Comparison of ENCODE assay signal across 11 cellular contexts in genomic region chr10:61933857-61934559, GRCh38. TPM values are rescaled to one million over a fixed set of nuclear protein-coding genes. Genes with fewer than 3 reads are reported as not detected.
DNase-seq lines count a peak whose midpoint lies in the region; ATAC-seq lines count a peak whose summit lies in the region.
"Had no signal": no experiment of that assay in that cellular context is flagged by ENCODE, and none has a peak within 500 bp of the region (broad histone marks: within the 10 kb centered on the region; RNA-seq: fewer than 3 reads in every experiment).

No MANE protein-coding gene starts in this region.

- H3K27me3 Mint-ChIP-seq in activated CD4-positive, alpha-beta T cell treated with anti-CD3 and anti-CD28 coated beads, Interleukin-2, amount 10 ng/mL, durations not matched to agents 24 days and 14 days: no peaks in the 10 kb centered on the region
- no peaks in the 10 kb centered on the region for H3K27me3 Mint-ChIP-seq in activated CD4-positive, alpha-beta memory T cell treated with anti-CD3 and anti-CD28 coated beads for 36 hours
- no peaks in the 10 kb centered on the region for H3K27me3 Mint-ChIP-seq in stimulated activated memory B cell treated with anti-CD40 and anti-IgM and Interleukin-4, amounts not matched to agents 10 μg/mL and 1 μg/mL and 100 μg/mL, for 72 hours

- H3K9me3 Mint-ChIP-seq in activated CD4-positive, alpha-beta T cell treated with anti-CD3 and anti-CD28 coated beads, Interleukin-2, amount 10 ng/mL, durations not matched to agents 24 days and 14 days: peaks cover 15% of the 10 kb centered on the region
- H3K9me3 Mint-ChIP-seq in activated CD4-positive, alpha-beta memory T cell treated with anti-CD3 and anti-CD28 coated beads for 36 hours: peaks cover 2% of the 10 kb centered on the region
- H3K9me3 Mint-ChIP-seq in stimulated activated memory B cell treated with anti-CD40 and anti-IgM and Interleukin-4, amounts not matched to agents 10 μg/mL and 1 μg/mL and 100 μg/mL, for 72 hours: peaks cover 3% of the 10 kb centered on the region

- H3K36me3 Mint-ChIP-seq in activated CD4-positive, alpha-beta T cell treated with anti-CD3 and anti-CD28 coated beads, Interleukin-2, amount 10 ng/mL, durations not matched to agents 24 days and 14 days (ENCODE audit: low read depth): peaks cover 49% of the 10 kb centered on the region
- peaks cover 48% of the 10 kb centered on the region for H3K36me3 Mint-ChIP-seq in activated CD4-positive, alpha-beta memory T cell treated with anti-CD3 and anti-CD28 coated beads for 36 hours
- H3K36me3 Mint-ChIP-seq in stimulated activated memory B cell treated with anti-CD40 and anti-IgM and Interleukin-4, amounts not matched to agents 10 μg/mL and 1 μg/mL and 100 μg/mL, for 72 hours: peaks cover 57% of the 10 kb centered on the region

- CTCF ChIA-PET in activated CD4-positive, alpha-beta memory T cell treated with anti-CD3 and anti-CD28 coated beads for 36 hours (lab: Charles Lee): interaction anchor here (1.1 to 1.9 kb wide), 5 partner anchors 18 to 330 kb away, joined by 3 to 9 read pairs (median 4); no protein-coding TSS in a partner anchor

- peaks cover 68% of the 10 kb centered on the region for H3K4me1 Mint-ChIP-seq in activated CD4-positive, alpha-beta T cell treated with anti-CD3 and anti-CD28 coated beads, Interleukin-2, amount 10 ng/mL, durations not matched to agents 24 days and 14 days
- peaks cover 82% of the 10 kb centered on the region for H3K4me1 Mint-ChIP-seq in activated CD4-positive, alpha-beta memory T cell treated with anti-CD3 and anti-CD28 coated beads for 36 hours (ENCODE audit: low read depth)
- H3K4me1 Mint-ChIP-seq in stimulated activated memory B cell treated with anti-CD40 and anti-IgM and Interleukin-4, amounts not matched to agents 10 μg/mL and 1 μg/mL and 100 μg/mL, for 72 hours: peaks cover 58% of the 10 kb centered on the region

- POLR2A ChIA-PET in activated CD4-positive, alpha-beta memory T cell treated with anti-CD3 and anti-CD28 coated beads for 36 hours (lab: Charles Lee): interaction anchor here (0.6 to 4.0 kb wide), 12 partner anchors 9 to 117 kb away, joined by 3 to 20 read pairs (median 4); no protein-coding TSS in a partner anchor

- peak overlapping the region; percentile 89 for H3K27ac Mint-ChIP-seq in activated CD4-positive, alpha-beta T cell treated with anti-CD3 and anti-CD28 coated beads, Interleukin-2, amount 10 ng/mL, durations not matched to agents 24 days and 14 days
- peak overlapping the region; percentile 87 for H3K27ac Mint-ChIP-seq in activated CD4-positive, alpha-beta memory T cell treated with anti-CD3 and anti-CD28 coated beads for 36 hours
- H3K27ac Mint-ChIP-seq in stimulated activated memory B cell treated with anti-CD40 and anti-IgM and Interleukin-4, amounts not matched to agents 10 μg/mL and 1 μg/mL and 100 μg/mL, for 72 hours: peak overlapping the region; percentile 43

- intact Hi-C loops in activated CD4-positive, alpha-beta T cell treated with anti-CD3 and anti-CD28 coated beads, Interleukin-2, amount 10 ng/mL, durations not matched to agents 24 days and 14 days (cut with micrococcal nuclease): no loop called here
- intact Hi-C loops in activated CD4-positive, alpha-beta memory T cell treated with anti-CD3 and anti-CD28 coated beads for 36 hours (cut with micrococcal nuclease): no loop called here

- peak overlapping the region; percentile 71 for H3K4me3 Mint-ChIP-seq in activated CD4-positive, alpha-beta T cell treated with anti-CD3 and anti-CD28 coated beads, Interleukin-2, amount 10 ng/mL, durations not matched to agents 24 days and 14 days
- peak overlapping the region; percentile 3 for H3K4me3 Mint-ChIP-seq in activated CD4-positive, alpha-beta memory T cell treated with anti-CD3 and anti-CD28 coated beads for 36 hours
- no peak overlapping the region for H3K4me3 Mint-ChIP-seq in stimulated activated memory B cell treated with anti-CD40 and anti-IgM and Interleukin-4, amounts not matched to agents 10 μg/mL and 1 μg/mL and 100 μg/mL, for 72 hours

- DNase-seq in activated CD4-positive, alpha-beta T cell treated with anti-CD3 and anti-CD28 coated beads, Interleukin-2, amount 10 ng/mL, durations not matched to agents 24 days and 14 days: peak; percentile 68
- DNase-seq in activated CD4-positive, alpha-beta T cell treated with anti-CD3 and anti-CD28 coated beads, Interleukin-2, amount 50 U/mL, for 4 hours: no peak
- no peak for DNase-seq in activated CD4-positive, alpha-beta memory T cell treated with anti-CD3 and anti-CD28 coated beads for 36 hours
- DNase-seq in left kidney (ENCODE audit: low read depth, low spot score) (peak; percentile 16), NCI-H1092 (lab: John Stamatoyannopoulos, UW) (no peak)
- DNase-seq: activated CD4-positive, alpha-beta T cell treated with anti-CD3 and anti-CD28 coated beads for 1 hour; tibial artery had no signal

- no peak for ATAC-seq in stimulated activated memory B cell treated with anti-CD40 and anti-IgM and Interleukin-4, amounts not matched to agents 10 μg/mL and 1 μg/mL and 100 μg/mL, for 72 hours
- ATAC-seq in GM19324 (IDR thresholded peaks at IDR 0.05; ENCODE audit: low FRiP score, unreplicated experiment): no peak
- ATAC-seq in HG02852 (IDR thresholded peaks at IDR 0.05; ENCODE audit: unreplicated experiment): no peak
- ATAC-seq: A549 had no signal

RNA-seq across cellular contexts. Expression of gene ARID5B, which starts 32.5 kb away (rescaled TPM):
- 56.9 and 58.2 TPM in 2 replicates for total RNA-seq in activated CD4-positive, alpha-beta T cell treated with anti-CD3 and anti-CD28 coated beads, Interleukin-2, amount 10 ng/mL, durations not matched to agents 24 days and 14 days
- total RNA-seq in activated CD4-positive, alpha-beta memory T cell treated with anti-CD3 and anti-CD28 coated beads for 36 hours: 10 to 100 TPM; 79.4 to 79.6 TPM

Comparison
In these comparisons a context has a peak if more than half of its experiments do, and no peak if none do; other contexts are left out.
1. DNase-seq: peak in activated CD4-positive, alpha-beta T cell treated with anti-CD3 and anti-CD28 coated beads, Interleukin-2, amount 10 ng/mL, durations not matched to agents 24 days and 14 days (single experiment) and left kidney (single experiment); none in activated CD4-positive, alpha-beta T cell treated with anti-CD3 and anti-CD28 coated beads, Interleukin-2, amount 50 U/mL, for 4 hours (0 of 2), activated CD4-positive, alpha-beta memory T cell treated with anti-CD3 and anti-CD28 coated beads for 36 hours (single experiment) and NCI-H1092 (single experiment).
2. Peak in every context shown above with its lines, with median percentiles within 50 percentile points of each other: H3K27ac Mint-ChIP-seq.